ENCODE assay signal across 26 cellular contexts in genomic region chr16:54645328-54645727, GRCh38.
"Had no signal": no experiment of that assay in that cellular context is flagged by ENCODE, and none has a peak within 500 bp of the region (broad histone marks: within the 10 kb centered on the region; RNA-seq: fewer than 3 reads in every experiment).

No MANE protein-coding gene starts in this region.

- H3K4me3 Mint-ChIP-seq: activated CD8-positive, alpha-beta T cell treated with anti-CD3 and anti-CD28 coated beads for 36 hours; activated T-cell treated with anti-CD3 and anti-CD28 coated beads, Interleukin-2, amount 50 U/mL, for 4 hours; natural killer cell; neural progenitor cell; T-helper 1 cell treated with Interleukin-12 subunit alpha and Interleukin-12 subunit beta and Interleukin-4 antibody, amounts not matched to agents 30 μg/mL and 1 μg/mL, for 36 hours; WTC11 had no signal

- H3K36me3 ChIP-seq: gastrocnemius medialis, neural progenitor cell, right atrium auricular region, spleen, vagina had no signal

- H3K9me3 ChIP-seq: gastrocnemius medialis, spleen, testis, vagina had no signal

- H3K27me3 ChIP-seq: gastrocnemius medialis, neural progenitor cell, right atrium auricular region, testis, vagina had no signal

- H3K27ac ChIP-seq: epithelial cell of prostate, gastrocnemius medialis, neural progenitor cell, parathyroid adenoma, right atrium auricular region, spleen, testis, vagina had no signal

- H3K9me3 Mint-ChIP-seq: activated CD8-positive, alpha-beta T cell treated with anti-CD3 and anti-CD28 coated beads for 36 hours; activated T-helper 2 cell treated with anti-CD3 and anti-CD28 coated beads, Interferon-gamma antibody, Interleukin-2, Interleukin-4, amounts not matched to agents 10 μg/mL and 5 μg/mL and 100 μg/mL, durations not matched to agents 14 hours and 24 hours and 36 hours; natural killer cell; T-helper 1 cell treated with Interleukin-12 subunit alpha and Interleukin-12 subunit beta and Interleukin-4 antibody, amounts not matched to agents 30 μg/mL and 1 μg/mL, for 36 hours had no signal

- H3K4me1 Mint-ChIP-seq: natural killer cell had no signal

- H3K4me3 ChIP-seq: gastrocnemius medialis, neural progenitor cell, right atrium auricular region, spleen, testis, vagina had no signal

- ATAC-seq: activated CD8-positive, alpha-beta T cell treated with anti-CD3 and anti-CD28 coated beads for 36 hours; activated naive CD4-positive, alpha-beta T cell treated with anti-CD3 and anti-CD28 coated beads, Interleukin-2, amount 50 U/mL, for 72 hours; activated T-cell treated with anti-CD3 and anti-CD28 coated beads, Interleukin-2, amount 50 U/mL, for 4 hours; gastrocnemius medialis; natural killer cell; WTC11 had no signal

- H3K27ac Mint-ChIP-seq: activated CD8-positive, alpha-beta T cell treated with anti-CD3 and anti-CD28 coated beads for 36 hours; activated naive CD4-positive, alpha-beta T cell treated with anti-CD3 and anti-CD28 coated beads, Interleukin-2, amount 50 U/mL, for 72 hours; activated T-helper 2 cell treated with anti-CD3 and anti-CD28 coated beads, Interferon-gamma antibody, Interleukin-2, Interleukin-4, amounts not matched to agents 10 μg/mL and 5 μg/mL and 100 μg/mL, durations not matched to agents 14 hours and 24 hours and 36 hours; natural killer cell; neural progenitor cell; T-helper 1 cell treated with Interleukin-12 subunit alpha and Interleukin-12 subunit beta and Interleukin-4 antibody, amounts not matched to agents 30 μg/mL and 1 μg/mL, for 36 hours; WTC11 had no signal

- DNase-seq: activated CD4-positive, alpha-beta T cell treated with anti-CD3 and anti-CD28 coated beads for 1 hour; activated CD4-positive, alpha-beta T cell treated with anti-CD3 and anti-CD28 coated beads, Interleukin-2, amount 50 U/mL, for 1 hour; activated CD8-positive, alpha-beta T cell treated with anti-CD3 and anti-CD28 coated beads for 36 hours; activated T-cell treated with anti-CD3 and anti-CD28 coated beads, Interleukin-2, amount 50 U/mL, for 4 hours; dermis blood vessel endothelial cell; effector CD8-positive, alpha-beta T cell; gastrocnemius medialis; glutamatergic neuron; islet precursor cell; mesendoderm; natural killer cell; occipital lobe; spleen; stimulated activated naive CD4-positive, alpha-beta T cell treated with Interleukin-2 at 50 U/mL for 16 hours; T1000; testis; trophoblast cell had no signal

- H3K36me3 Mint-ChIP-seq: activated naive CD4-positive, alpha-beta T cell treated with anti-CD3 and anti-CD28 coated beads, Interleukin-2, amount 50 U/mL, for 72 hours; natural killer cell; neural progenitor cell had no signal

- H3K4me1 ChIP-seq: gastrocnemius medialis, parathyroid adenoma, right atrium auricular region, spleen, testis had no signal
